37 cellular contexts compared by ENCODE assay signal in the genomic region with DNA sequence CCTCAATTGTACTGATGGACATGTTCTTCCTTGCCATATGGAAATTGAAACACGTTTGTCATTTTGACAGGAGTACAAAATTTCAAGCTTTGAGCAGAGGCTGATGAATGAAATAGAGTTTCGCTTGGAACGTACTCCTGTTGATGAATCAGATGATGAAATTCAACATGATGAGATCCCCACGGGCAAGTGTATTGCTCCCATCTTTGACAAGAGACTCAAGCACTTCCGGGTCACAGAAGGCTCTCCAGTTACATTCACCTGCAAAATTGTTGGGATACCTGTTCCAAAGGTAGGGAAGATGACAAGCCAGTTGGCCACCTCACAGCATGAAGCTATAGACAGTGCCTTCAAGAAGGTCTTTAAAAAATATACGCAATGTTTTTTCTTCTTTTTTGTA. TPM values are rescaled to one million over a fixed set of nuclear protein-coding genes. Genes with fewer than 3 reads are reported as not detected.
"Had no signal": no experiment of that assay in that cellular context is flagged by ENCODE, and none has a peak within 500 bp of the region (broad histone marks: within the 10 kb centered on the region; RNA-seq: fewer than 3 reads in every experiment).

No MANE protein-coding gene starts in this region.

- H3K4me3 ChIP-seq: adrenal gland, body of pancreas, cardiac muscle cell had no signal

- ATAC-seq: activated CD8-positive, alpha-beta T cell treated with anti-CD3 and anti-CD28 coated beads for 36 hours; activated naive CD4-positive, alpha-beta T cell treated with anti-CD3 and anti-CD28 coated beads, Interleukin-2, amount 50 U/mL, for 72 hours; activated T-cell treated with anti-CD3 and anti-CD28 coated beads, Interleukin-2, amount 50 U/mL, for 4 hours; activated T-cell treated with anti-CD3 and anti-CD28 coated beads, Interleukin-2, amount 50 U/mL, for 72 hours; activated T-helper 17 cell treated with anti-CD3 and anti-CD28 coated beads, Interleukin-2, amount 50 U/mL, for 72 hours; body of pancreas had no signal

- DNase-seq: activated B cell treated with CpG ODN at 0.5 μM for 24 hours; activated CD4-positive, alpha-beta memory T cell treated with anti-CD3 and anti-CD28 coated beads for 36 hours; activated CD4-positive, alpha-beta T cell treated with anti-CD3 and anti-CD28 coated beads for 4 hours; activated CD4-positive, alpha-beta T cell treated with anti-CD3 and anti-CD28 coated beads, Interleukin-2, amount 10 ng/mL, durations not matched to agents 24 days and 14 days; activated CD4-positive, alpha-beta T cell treated with anti-CD3 and anti-CD28 coated beads, Interleukin-2, amount 50 U/mL, for 1 hour; activated CD4-positive, alpha-beta T cell treated with anti-CD3 and anti-CD28 coated beads, Interleukin-2, amount 50 U/mL, for 4 hours; activated CD4-positive, CD25-positive, alpha-beta regulatory T cell treated with anti-CD3 and anti-CD28 coated beads, Interleukin-2, amount 50 U/mL, for 72 hours; activated CD8-positive, alpha-beta memory T cell treated with anti-CD3 and anti-CD28 coated beads, Interleukin-2, amount 50 U/mL, for 4 hours; activated CD8-positive, alpha-beta T cell treated with anti-CD3 and anti-CD28 coated beads for 36 hours; activated effector memory CD4-positive, alpha-beta T cell treated with anti-CD3 and anti-CD28 coated beads, Interleukin-2, amount 50 U/mL, for 16 hours; activated gamma-delta T cell treated with Interleukin-2 at 50 U/mL for 16 hours; activated naive CD4-positive, alpha-beta T cell; activated naive CD4-positive, alpha-beta T cell treated with anti-CD3 and anti-CD28 coated beads for 36 hours; activated naive CD4-positive, alpha-beta T cell treated with anti-CD3 and anti-CD28 coated beads, Interleukin-2, amount 50 U/mL, for 16 hours; activated naive CD8-positive, alpha-beta T cell treated with anti-CD3 and anti-CD28 coated beads for 36 hours; activated T-cell treated with anti-CD3 and anti-CD28 coated beads for 4 hours; activated T-cell treated with anti-CD3 and anti-CD28 coated beads, Interleukin-2, amount 50 U/mL, for 1 hour; activated T-cell treated with anti-CD3 and anti-CD28 coated beads, Interleukin-2, amount 50 U/mL, for 4 hours; activated T-cell treated with anti-CD3 and anti-CD28 coated beads, Interleukin-2, amount 50 U/mL, for 72 hours; adrenal gland; amniotic stem cell; aorta; body of pancreas; brain microvascular endothelial cell; caudate nucleus; cerebellar nuclear complex; T-helper 2 cell; T-helper 9 cell had no signal

- H3K4me1 ChIP-seq: adrenal gland, body of pancreas had no signal

- H3K36me3 ChIP-seq: adrenal gland, brain microvascular endothelial cell, cardiac muscle cell had no signal

- H3K9me3 ChIP-seq: adrenal gland, body of pancreas had no signal

- H3K27ac ChIP-seq: adrenal gland, body of pancreas, brain microvascular endothelial cell, cardiac muscle cell, VCaP had no signal

- H3K27me3 ChIP-seq: adrenal gland, body of pancreas, brain microvascular endothelial cell, cardiac muscle cell had no signal

RNA-seq across cellular contexts. Expression of gene ATOH7, which starts 43.1 kb away (rescaled TPM):
- total RNA-seq: activated B cell treated with CpG ODN at 0.5 μM for 24 hours; activated CD4-positive, alpha-beta memory T cell treated with anti-CD3 and anti-CD28 coated beads for 36 hours; activated CD4-positive, alpha-beta T cell treated with anti-CD3 and anti-CD28 coated beads, Interleukin-2, amount 10 ng/mL, durations not matched to agents 24 days and 14 days; activated CD8-positive, alpha-beta memory T cell treated with anti-CD3 and anti-CD28 coated beads for 36 hours; activated CD8-positive, alpha-beta T cell treated with anti-CD3 and anti-CD28 coated beads for 36 hours; activated naive CD4-positive, alpha-beta T cell treated with anti-CD3 and anti-CD28 coated beads for 36 hours; activated naive CD4-positive, alpha-beta T cell treated with anti-CD3 and anti-CD28 coated beads, Interleukin-2, amount 50 U/mL, for 72 hours; activated naive CD8-positive, alpha-beta T cell treated with anti-CD3 and anti-CD28 coated beads for 36 hours; activated T-cell treated with anti-CD3 and anti-CD28 coated beads, Interleukin-2, amount 50 U/mL, for 4 hours; activated T-cell treated with anti-CD3 and anti-CD28 coated beads, Interleukin-2, amount 50 U/mL, for 72 hours; activated T-helper 1 cell treated with anti-CD3 and anti-CD28 coated beads, Interleukin-12 subunit alpha, Interleukin-12 subunit beta, Interleukin-2, Interleukin-4 antibody, amounts not matched to agents 30 ng/mL and 10 ng/mL and 1 ng/mL, durations not matched to agents 14 hours and 24 hours and 36 hours; activated T-helper 17 cell treated with anti-CD3 and anti-CD28 coated beads, Interleukin-2, amount 50 U/mL, for 72 hours; astrocyte; body of pancreas; bronchial epithelial cell; cardiac muscle cell; chondrocyte had no signal
- polyA plus RNA-seq: aorta had no signal
